In genomic region chr3:97719156-97719821, GRCh38 we compare ENCODE assay signal across 7 cellular contexts. TPM values are rescaled to one million over a fixed set of nuclear protein-coding genes. Genes with fewer than 3 reads are reported as not detected.
DNase-seq lines count a peak whose midpoint lies in the region; ATAC-seq and TF ChIP-seq lines count a peak whose summit lies in the region.

No MANE protein-coding gene starts in this region.

- DNase-seq in NCI-H1417 treated with DMSO at 0.1 percent for 48 hours (lab: John Stamatoyannopoulos, UW) (peak; percentile 62), T follicular helper cell (ENCODE audit: low read depth) (peak; percentile 44), adipocyte (ENCODE audit: low read depth) (peak; percentile 92), left ventricle myocardium superior (peak; percentile 64), gastrocnemius medialis (peak; percentile 11 to 40)

- no peak overlapping the region for H3K27ac ChIP-seq in gastrocnemius medialis

- no peak overlapping the region for H3K9ac ChIP-seq in adipocyte (ENCODE audit: low read length)

- TF ChIP-seq CTCF in gastrocnemius medialis (IDR thresholded peaks at IDR 0.05 in 4 of 5, conservative IDR thresholded peaks at IDR 0.05 in 1 of 5), result peak; percentile 55 to 93 (median 65)

- no peaks in the 10 kb centered on the region for H3K27me3 ChIP-seq in adipocyte (replicated peaks; ENCODE audit: control insufficient read depth, insufficient read depth, low read length)
- H3K27me3 ChIP-seq in gastrocnemius medialis, result no peaks in the 10 kb centered on the region

- no peak for TF ChIP-seq POLR2A in gastrocnemius medialis (IDR thresholded peaks at IDR 0.05)

- H3K4me3 ChIP-seq in adipocyte (ENCODE audit: low read length) (peak overlapping the region; percentile 48), gastrocnemius medialis (peak overlapping the region in 2 of 4 donors; percentile 17 to 18)

- H3K9me3 ChIP-seq in adipocyte (ENCODE audit: control insufficient read depth, low read length) (no peaks in the 10 kb centered on the region), gastrocnemius medialis (no peaks in the 10 kb centered on the region)

- in situ Hi-C loops in gastrocnemius medialis (cut with MboI; ENCODE audit: low sequenced_read_pairs in 4 of 4), result loop anchor here in 1 of 4 donors (25.0 kb wide), 1 partner anchor 857 kb away; no protein-coding TSS in a partner anchor

- intact Hi-C loops in left ventricle myocardium superior (cut with micrococcal nuclease), result no loop called here
- intact Hi-C loops in gastrocnemius medialis (cut with DNase I; ENCODE audit: low total_unique reads), result no loop called here

- peaks cover 19% of the 10 kb centered on the region for H3K4me1 ChIP-seq in adipocyte (ENCODE audit: control insufficient read depth, insufficient read depth, low read length)
- peaks cover 0 to 3% of the 10 kb centered on the region in 2 donors for H3K4me1 ChIP-seq in gastrocnemius medialis

- peak; percentile 93 for ATAC-seq in GM18498 (IDR thresholded peaks at IDR 0.05; ENCODE audit: unreplicated experiment)
- peak; percentile 80 for ATAC-seq in HG02763 (IDR thresholded peaks at IDR 0.05; ENCODE audit: unreplicated experiment)
- peak; percentile 68 for ATAC-seq in left ventricle myocardium superior
- ATAC-seq in gastrocnemius medialis, result peak; percentile 75 to 82

- no peaks in the 10 kb centered on the region for H3K36me3 ChIP-seq in adipocyte (ENCODE audit: control insufficient read depth, insufficient read depth, low read length, severe bottlenecking)
- H3K36me3 ChIP-seq in gastrocnemius medialis, result no peaks in the 10 kb centered on the region

RNA-seq across cellular contexts. Expression of gene ARL6, which starts 45.3 kb away (rescaled TPM):
- total RNA-seq in left ventricle myocardium superior (4.1 TPM), gastrocnemius medialis (1 to 10 TPM; 1.2 to 4.3 (median 3.2) TPM)

Comparison
In these comparisons a context has a peak if more than half of its experiments do, and no peak if none do; other contexts are left out.
1. DNase-seq: peak in every context shown above with its lines; median percentile 92 in adipocyte; 64 in left ventricle myocardium superior; 62 in NCI-H1417 treated with DMSO at 0.1 percent for 48 hours; 44 in T follicular helper cell; 26 in gastrocnemius medialis.